Comparison of ENCODE assay signal across 1 cellular context in genomic region chr12:19855876-19856275, GRCh38.
TF ChIP-seq lines count a peak whose summit lies in the region.

No MANE protein-coding gene starts in this region.

TF ChIP-seq in WTC11, 78 proteins besides CTCF, POLR2A, EP300 and RAD21 (continued from another document):
- TF ChIP-seq, protein P1, sequence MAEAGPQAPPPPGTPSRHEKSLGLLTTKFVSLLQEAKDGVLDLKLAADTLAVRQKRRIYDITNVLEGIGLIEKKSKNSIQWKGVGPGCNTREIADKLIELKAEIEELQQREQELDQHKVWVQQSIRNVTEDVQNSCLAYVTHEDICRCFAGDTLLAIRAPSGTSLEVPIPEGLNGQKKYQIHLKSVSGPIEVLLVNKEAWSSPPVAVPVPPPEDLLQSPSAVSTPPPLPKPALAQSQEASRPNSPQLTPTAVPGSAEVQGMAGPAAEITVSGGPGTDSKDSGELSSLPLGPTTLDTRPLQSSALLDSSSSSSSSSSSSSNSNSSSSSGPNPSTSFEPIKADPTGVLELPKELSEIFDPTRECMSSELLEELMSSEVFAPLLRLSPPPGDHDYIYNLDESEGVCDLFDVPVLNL (CRISPR knock-in tag; IDR thresholded peaks at IDR 0.05; ENCODE audit: borderline replicate concordance, low read depth), result no peak
- TF ChIP-seq CREM (CRISPR knock-in tag; IDR thresholded peaks at IDR 0.05), result no peak
- TF ChIP-seq FOXP1 (CRISPR knock-in tag; IDR thresholded peaks at IDR 0.05; ENCODE audit: borderline replicate concordance), result no peak
- no peak for TF ChIP-seq ZNF232 (CRISPR knock-in tag; IDR thresholded peaks at IDR 0.05)
- no peak for TF ChIP-seq SOX15 (CRISPR knock-in tag; IDR thresholded peaks at IDR 0.05)
- no peak for TF ChIP-seq FOXK1 (CRISPR knock-in tag; IDR thresholded peaks at IDR 0.05)
TF ChIP-seq in WTC11: peak in this region for 0.
